Comparison of ENCODE assay signal across 9 cellular contexts in genomic region chr2:166138667-166139066, GRCh38. TPM values are rescaled to one million over a fixed set of nuclear protein-coding genes. Genes with fewer than 3 reads are reported as not detected.
"Had no signal": no experiment of that assay in that cellular context is flagged by ENCODE, and none has a peak within 500 bp of the region (broad histone marks: within the 10 kb centered on the region; RNA-seq: fewer than 3 reads in every experiment).

No MANE protein-coding gene starts in this region.

- ATAC-seq: GM12878 had no signal

- DNase-seq: GDM1, GF-D8 had no signal

- H3K4me3 ChIP-seq: GM12878 had no signal

- FAIRE-seq: G401.6, GM12878, GM12891, GM12892, GM18507, GM19239 had no signal

RNA-seq across cellular contexts. Expression of gene SCN1A, which starts 10.8 kb away (rescaled TPM):
- total RNA-seq: G401, GM12878 had no signal
- polyA plus RNA-seq: GM12878 had no signal
